Comparison of ENCODE assay signal across 8 cellular contexts in genomic region chr17:35808962-35809854, GRCh38. TPM values are rescaled to one million over a fixed set of nuclear protein-coding genes. Genes with fewer than 3 reads are reported as not detected.
DNase-seq lines count a peak whose midpoint lies in the region; ATAC-seq, FAIRE-seq and TF ChIP-seq lines count a peak whose summit lies in the region.

TSS of gene TAF15 (plus strand) at chr17:35809484. CDS start at chr17:35809570, 86 bp downstream.

- peak within 1 kb of the TSS; percentile 68 for H3K4me3 ChIP-seq in WI38 (ENCODE audit: low read depth, low read length)
- H3K4me3 ChIP-seq in bronchial epithelial cell (ENCODE audit: low read depth, low read length), result peak within 1 kb of the TSS; percentile 95

- peak; percentile 91 for ATAC-seq in GM18907 (IDR thresholded peaks at IDR 0.05; ENCODE audit: unreplicated experiment)
- ATAC-seq in HG03159 (IDR thresholded peaks at IDR 0.05; ENCODE audit: unreplicated experiment), result peak; percentile 88

- TF ChIP-seq CTCF in WI38 (IDR thresholded peaks at IDR 0.05; ENCODE audit: low read depth, low read length) (peak; percentile 80), bronchial epithelial cell (IDR thresholded peaks at IDR 0.05; ENCODE audit: insufficient read depth, low read length, severe bottlenecking) (peak; percentile 85)

- DNase-seq in AG08395 (ENCODE audit: low spot score) (peak; percentile 97), NCI-H2227 (lab: John Stamatoyannopoulos, UW; ENCODE audit: unreplicated experiment) (peak; percentile 95), bronchial epithelial cell (ENCODE audit: low read depth) (peak; percentile 93), iPS-NIHi7 (ENCODE audit: extremely low spot score) (peak; percentile 96), smooth muscle cell of the brain vasculature (ENCODE audit: low read depth, low spot score) (peak; percentile 92)

- FAIRE-seq in bronchial epithelial cell (lab: Jason Lieb, UNC), result no peak

- H3K36me3 ChIP-seq in bronchial epithelial cell (ENCODE audit: control insufficient read depth, insufficient read depth, low read length), result no peaks in the 10 kb centered on the region

- no peaks in the 10 kb centered on the region for H3K27me3 ChIP-seq in bronchial epithelial cell (ENCODE audit: control insufficient read depth, insufficient read depth, low read length)

RNA-seq across cellular contexts. Expression of gene TAF15, which starts in this region (rescaled TPM):
- total RNA-seq in bronchial epithelial cell, result 69.5 and 84.1 TPM in 2 replicates

Comparison
In these comparisons a context has a peak if more than half of its experiments do, and no peak if none do; other contexts are left out.
1. Peak in every context shown above with its lines: DNase-seq, ATAC-seq and H3K4me3 ChIP-seq.